In genomic region chr19:40598918-40599307, GRCh38 we compare ENCODE assay signal across 9 cellular contexts. TPM values are rescaled to one million over a fixed set of nuclear protein-coding genes. Genes with fewer than 3 reads are reported as not detected.
A peak's percentile ranks its signal among the peaks of the same experiment; 100 is the strongest.
DNase-seq lines count a peak whose midpoint lies in the region; ATAC-seq, FAIRE-seq and TF ChIP-seq lines count a peak whose summit lies in the region.
"Had no signal": no experiment of that assay in that cellular context is flagged by ENCODE, and none has a peak within 500 bp of the region (broad histone marks: within the 10 kb centered on the region; RNA-seq: fewer than 3 reads in every experiment).

No MANE protein-coding gene starts in this region.

- H3K4me3 ChIP-seq in HCT116 (replicated peaks in 1 of 2; ENCODE audit: low read depth in 1 of 2, low read length in 2 of 2), result peak overlapping the region; percentile 74 to 82
- H3K4me3 ChIP-seq in neural cell (ENCODE audit: low read length), result peak overlapping the region; percentile 61
- H3K4me3 ChIP-seq in upper lobe of right lung, result no peak overlapping the region
- H3K4me3 ChIP-seq in dorsolateral prefrontal cortex, result peak overlapping the region in 8 of 59 donors; percentile 24 to 45 (median 32)

- FAIRE-seq in frontal cortex (lab: Jason Lieb, UNC), result no peak

- peaks cover 0 to 3% (median 0%) of the 10 kb centered on the region in 5 experiments for H3K9me3 Mint-ChIP-seq in brain
- H3K9me3 Mint-ChIP-seq: activated CD4-positive, alpha-beta memory T cell treated with anti-CD3 and anti-CD28 coated beads, Interleukin-2, amount 10 ng/mL, durations not matched to agents 7 days and 5 days had no signal

- peaks cover 4% of the 10 kb centered on the region for H3F3A ChIP-seq in neural cell (ENCODE audit: insufficient read depth, low read length, poor library complexity, severe bottlenecking)

- intact Hi-C loops in HCT116 (cut with micrococcal nuclease) (loop anchor here (1.0 to 5.0 kb wide), 3 partner anchors 50 to 294 kb away; no protein-coding TSS in a partner anchor), upper lobe of right lung (cut with DNase I) (loop anchor here (5.0 kb wide), 1 partner anchor 72 kb away; no protein-coding TSS in a partner anchor), dorsolateral prefrontal cortex (cut with DNase I) (loop anchor here (2.0 to 10.0 kb wide), 4 partner anchors 33 to 294 kb away; no protein-coding TSS in a partner anchor)

- peak overlapping the region in 4 of 5 experiments; percentile 28 to 90 (median 82) for H3K27ac Mint-ChIP-seq in brain
- H3K27ac Mint-ChIP-seq: activated CD4-positive, alpha-beta memory T cell treated with anti-CD3 and anti-CD28 coated beads, Interleukin-2, amount 10 ng/mL, durations not matched to agents 7 days and 5 days had no signal

- TF ChIP-seq EP300 in neural cell (conservative IDR thresholded peaks at IDR 0.05; ENCODE audit: poor library complexity, severe bottlenecking), result no peak

- H4K20me1 ChIP-seq in HCT116 (ENCODE audit: insufficient read depth) (no peaks in the 10 kb centered on the region), neural cell (ENCODE audit: insufficient read depth) (no peaks in the 10 kb centered on the region)

- peak overlapping the region; percentile 81 to 93 (median 85) for H3K4me3 Mint-ChIP-seq in brain
- H3K4me3 Mint-ChIP-seq: activated CD4-positive, alpha-beta memory T cell treated with anti-CD3 and anti-CD28 coated beads, Interleukin-2, amount 10 ng/mL, durations not matched to agents 7 days and 5 days had no signal

- H3K27me3 Mint-ChIP-seq in brain, result peaks cover 7% of the 10 kb centered on the region

- H3K9me2 ChIP-seq in HCT116 (ENCODE audit: insufficient read depth), result no peaks in the 10 kb centered on the region
- no peaks in the 10 kb centered on the region for H3K9me2 ChIP-seq in neural cell (ENCODE audit: insufficient read depth, low read length)

- DNase-seq in DMS53 (lab: John Stamatoyannopoulos, UW) (peak; percentile 53), DMS53 treated with DMSO at 0.1 percent for 48 hours (lab: John Stamatoyannopoulos, UW; ENCODE audit: unreplicated experiment) (no peak), HCT116 (ENCODE audit: low read depth, low spot score) (no peak), upper lobe of right lung (no peak), dorsolateral prefrontal cortex (no peak), frontal cortex (ENCODE audit: low spot score in 2 of 2) (no peak)

- TSS peak; percentile 47 for BruUV-seq in HCT116 (replicated peaks; lab: Mats Ljungman, UMichigan)

- RAD21 ChIA-PET in HCT116 (lab: Charles Lee; ENCODE audit: low non-redundant PET in 1 of 2, low total read pairs in 2 of 2, uncharacterized antibody in 2 of 2, unreplicated experiment in 2 of 2), result interaction anchor here in 1 of 2 experiments (0.7 kb wide), 1 partner anchor 50 kb away, joined by 3 read pairs; no protein-coding TSS in a partner anchor

- H2AFZ ChIP-seq in HCT116 (ENCODE audit: low read depth, low read length, poor library complexity, severe bottlenecking), result no peak overlapping the region
- no peak overlapping the region for H2AFZ ChIP-seq in neural cell (ENCODE audit: low read depth, low read length)

- CTCF ChIA-PET in HCT116 (lab: Charles Lee), result interaction anchor here (0.7 to 3.9 kb wide), 14 partner anchors 14 to 294 kb away, joined by 3 to 27 read pairs (median 4); no protein-coding TSS in a partner anchor

- H3K9me3 ChIP-seq in HCT116 (ENCODE audit: control insufficient read depth in 1 of 2, insufficient read depth in 1 of 2, low read depth in 1 of 2, low read length in 2 of 2), result no peaks in the 10 kb centered on the region
- no peaks in the 10 kb centered on the region for H3K9me3 ChIP-seq in neural cell (ENCODE audit: low read length)
- no peaks in the 10 kb centered on the region for H3K9me3 ChIP-seq in upper lobe of right lung

- H3K27ac ChIP-seq in HCT116 (ENCODE audit: low read depth, low read length) (peak overlapping the region; percentile 63; the same call in 1 of the 2 replicates), neural cell (ENCODE audit: low read length) (no peak overlapping the region), upper lobe of right lung (no peak overlapping the region), dorsolateral prefrontal cortex (peak overlapping the region in 1 of 59 donors; percentile 44)

- TF ChIP-seq CTCF in HCT116 (IDR thresholded peaks at IDR 0.05 in 2 of 3, conservative IDR thresholded peaks at IDR 0.05 in 1 of 3; ENCODE audit: borderline replicate concordance in 1 of 3, insufficient read depth in 1 of 3, low read depth in 2 of 3, low read length in 2 of 3) (no peak), brain (conservative IDR thresholded peaks at IDR 0.05) (peak; percentile 16 to 28), neural cell (IDR thresholded peaks at IDR 0.05; ENCODE audit: poor library complexity, severe bottlenecking) (no peak), upper lobe of right lung (IDR thresholded peaks at IDR 0.05) (no peak), dorsolateral prefrontal cortex (IDR thresholded peaks at IDR 0.05 in 54 of 56, conservative IDR thresholded peaks at IDR 0.05 in 2 of 56; ENCODE audit: low read depth in 1 of 56, partially characterized antibody in 56 of 56) (peak in 6 of 56 donors; percentile 1 to 44 (median 6))

- H3K36me3 ChIP-seq in HCT116 (ENCODE audit: control insufficient read depth in 1 of 2, insufficient read depth in 2 of 2, low read length in 2 of 2), result no peaks in the 10 kb centered on the region
- no peaks in the 10 kb centered on the region for H3K36me3 ChIP-seq in neural cell (ENCODE audit: insufficient read depth, low read length)
- H3K36me3 ChIP-seq in upper lobe of right lung, result no peaks in the 10 kb centered on the region

- 0 out of 2 replicates have a peak overlapping the region, but pooled peaks have one; percentile 85 for H3K9ac ChIP-seq in HCT116 (ENCODE audit: low read length)
- H3K9ac ChIP-seq in neural cell (ENCODE audit: low read length), result no peak overlapping the region

- peaks cover 80% of the 10 kb centered on the region for H3K4me1 Mint-ChIP-seq in brain

- POLR2A ChIA-PET in HCT116 (lab: Charles Lee), result interaction anchor here (0.6 to 1.6 kb wide), 4 partner anchors 14 to 31 kb away, joined by 3 to 7 read pairs (median 4); no protein-coding TSS in a partner anchor

- H3K79me2 ChIP-seq in HCT116 (ENCODE audit: insufficient read depth, low read length) (peaks cover 11% of the 10 kb centered on the region; the same call in 1 of the 2 replicates), neural cell (replicated peaks; ENCODE audit: insufficient read depth, low read length) (no peaks in the 10 kb centered on the region)

- H3K4me1 ChIP-seq in HCT116 (ENCODE audit: control insufficient read depth in 1 of 2, insufficient read depth in 2 of 2, low read length in 2 of 2), result peaks cover 29 to 76% of the 10 kb centered on the region in 2 experiments
- H3K4me1 ChIP-seq in upper lobe of right lung, result peaks cover 46% of the 10 kb centered on the region

- no peak for TF ChIP-seq RAD21 in HCT116 (IDR thresholded peaks at IDR 0.05; ENCODE audit: low read depth)
- no peak for TF ChIP-seq RAD21 in neural cell (conservative IDR thresholded peaks at IDR 0.05)

- no peak for ATAC-seq in HCT116
- ATAC-seq in upper lobe of right lung, result no peak

- H3K4me2 ChIP-seq in HCT116 (ENCODE audit: low read length) (peak overlapping the region; percentile 91), neural cell (ENCODE audit: low read length) (no peak overlapping the region)

- H3K27me3 ChIP-seq in HCT116 (ENCODE audit: insufficient read depth, low read length) (no peaks in the 10 kb centered on the region), neural cell (ENCODE audit: insufficient read depth, low read depth, low read length) (peaks cover 23% of the 10 kb centered on the region), upper lobe of right lung (peaks cover 51% of the 10 kb centered on the region), dorsolateral prefrontal cortex (peaks cover 0 to 15% (median 0%) of the 10 kb centered on the region in 45 donors)

- H3K36me3 Mint-ChIP-seq in brain, result peaks cover under 1% of the 10 kb centered on the region

- no peak for TF ChIP-seq POLR2A in HCT116 (IDR thresholded peaks at IDR 0.05; ENCODE audit: borderline replicate concordance, extremely low read depth, insufficient read depth, insufficient read length)

TF ChIP-seq in HCT116, 20 proteins besides CTCF, POLR2A, EP300 and RAD21 (continues in another document):
- TF ChIP-seq TCF7L2 (IDR thresholded peaks at IDR 0.05; ENCODE audit: borderline replicate concordance, extremely low read depth, insufficient read depth, insufficient read length) (no peak), ELF1 (IDR thresholded peaks at IDR 0.05; ENCODE audit: borderline replicate concordance, low read depth) (no peak), JUND (IDR thresholded peaks at IDR 0.05) (no peak), SRF (IDR thresholded peaks at IDR 0.05; ENCODE audit: low read depth) (no peak), FOSL1 (IDR thresholded peaks at IDR 0.05; ENCODE audit: low read depth) (no peak)

TF ChIP-seq in neural cell, 6 proteins besides CTCF, POLR2A, EP300 and RAD21 (continues in another document):
- TF ChIP-seq SMC3 (conservative IDR thresholded peaks at IDR 0.05; ENCODE audit: poor library complexity) (no peak), POLR2AphosphoS5 (IDR thresholded peaks at IDR 0.05) (no peak)

RNA-seq across cellular contexts. Expression of gene LTBP4, which starts 2.3 kb away (rescaled TPM):
- total RNA-seq in HCT116 (2021; ENCODE audit: unreplicated experiment), result 310 TPM
- 248 and 382 TPM in 2 replicates for polyA plus RNA-seq in HCT116 (2012)
- 50.0 TPM for polyA plus RNA-seq in brain (ENCODE audit: insufficient read depth, low read depth, low replicate concordance)
- polyA plus RNA-seq in neural cell, result 55.6 and 59.7 TPM in 2 replicates
- polyA minus RNA-seq in neural cell, result 47.0 and 49.8 TPM in 2 replicates
- 430 TPM for total RNA-seq in upper lobe of right lung
- 100 to 1,000 TPM in 6 of 120 experiments, 10 to 100 TPM in 114; 36.1 to 111 (median 69.5) TPM for total RNA-seq in dorsolateral prefrontal cortex
- total RNA-seq in frontal cortex, result 25.3 TPM

RNA-seq across cellular contexts. Expression of gene SHKBP1, which starts 22.2 kb away (rescaled TPM):
- total RNA-seq in HCT116 (2021; ENCODE audit: unreplicated experiment) (97.4 TPM), upper lobe of right lung (68.1 TPM), dorsolateral prefrontal cortex (10 to 100 TPM; 14.0 to 58.3 (median 25.4) TPM), frontal cortex (1.6 TPM)
- polyA plus RNA-seq in HCT116 (2012), result 95.7 and 104 TPM in 2 replicates
- polyA plus RNA-seq in brain (ENCODE audit: insufficient read depth, low read depth, low replicate concordance) (57.3 TPM), neural cell (3.8 and 6.3 TPM in 2 replicates)
- polyA minus RNA-seq in neural cell, result 8.6 and 13.1 TPM in 2 replicates

Comparison
In these comparisons a context has a peak if more than half of its experiments do, and no peak if none do; other contexts are left out.
1. CTCF ChIP-seq: peak in brain (2 of 2); none in HCT116 (0 of 3), neural cell (single experiment) and upper lobe of right lung (single experiment).